ENCODE assay signal across 24 cellular contexts in genomic region chr14:68511727-68512047, GRCh38.
DNase-seq lines count a peak whose midpoint lies in the region; ATAC-seq and TF ChIP-seq lines count a peak whose summit lies in the region.
"Had no signal": no experiment of that assay in that cellular context is flagged by ENCODE, and none has a peak within 500 bp of the region (broad histone marks: within the 10 kb centered on the region; RNA-seq: fewer than 3 reads in every experiment).

No MANE protein-coding gene starts in this region.

- no peak overlapping the region for H2AFZ ChIP-seq in SK-N-SH (ENCODE audit: low read depth)
- H2AFZ ChIP-seq: GM23248 had no signal

- CTCF ChIA-PET in SK-N-SH (lab: Yijun Ruan, JAX): interaction anchor here (1.7 to 2.0 kb wide), 3 partner anchors 11 to 305 kb away, joined by 5 to 7 read pairs (median 6); no protein-coding TSS in a partner anchor

- no peaks in the 10 kb centered on the region for H4K20me1 ChIP-seq in SK-N-SH (ENCODE audit: insufficient read depth)

- no peaks in the 10 kb centered on the region for H3K9me3 ChIP-seq in SK-N-SH
- H3K9me3 ChIP-seq in esophagus squamous epithelium: no peaks in the 10 kb centered on the region
- no peaks in the 10 kb centered on the region for H3K9me3 ChIP-seq in sigmoid colon
- H3K9me3 ChIP-seq in transverse colon: no peaks in the 10 kb centered on the region

- H3K79me2 ChIP-seq in SK-N-SH (ENCODE audit: insufficient read depth): no peaks in the 10 kb centered on the region

- POLR2A ChIA-PET in SK-N-SH (lab: Yijun Ruan, JAX): no interaction called here

- intact Hi-C loops in esophagus squamous epithelium (cut with DNase I) (no loop called here), sigmoid colon (cut with DNase I) (loop anchor here (5.0 to 10.0 kb wide), 2 partner anchors 57 to 119 kb away; no protein-coding TSS in a partner anchor), transverse colon (cut with DNase I; ENCODE audit: low total_unique reads) (no loop called here)

- in situ Hi-C loops in transverse colon (cut with MboI; ENCODE audit: low pct_ligation_motif_present in 1 of 4, low pct_unique_long_range_greater_than_20kb in 1 of 4, low sequenced_read_pairs in 3 of 4): no loop called here

- H3K4me3 ChIP-seq in SK-N-SH (ENCODE audit: low read depth in 2 of 2, low read length in 1 of 2) (no peak overlapping the region), esophagus squamous epithelium (no peak overlapping the region), sigmoid colon (no peak overlapping the region), transverse colon (no peak overlapping the region)
- H3K4me3 ChIP-seq: GM23248 had no signal

- TF ChIP-seq POLR2A in esophagus squamous epithelium (IDR thresholded peaks at IDR 0.05): no peak
- TF ChIP-seq POLR2A in sigmoid colon (IDR thresholded peaks at IDR 0.05): no peak
- TF ChIP-seq POLR2A in transverse colon (IDR thresholded peaks at IDR 0.05): no peak

- H3K9me2 ChIP-seq in SK-N-SH: no peaks in the 10 kb centered on the region

- DNase-seq in SK-N-SH (no peak), esophagus squamous epithelium (lab: John Stamatoyannopoulos, UW) (no peak), sigmoid colon (no peak), transverse colon (no peak), NCI-H510A treated with DMSO at 0.1 percent for 48 hours (lab: John Stamatoyannopoulos, UW) (no peak)
- DNase-seq: activated naive CD4-positive, alpha-beta T cell; Calu3; EL; hypothalamus; islet precursor cell; NCI-H1048; NCI-H2029; NCI-H510A; nephron progenitor cell; posterior cingulate gyrus; SHP77; stimulated activated CD4-positive, alpha-beta T cell treated with anti-CD3 and anti-CD28 coated beads, Interleukin-4, amount 100 ng/mL, for 24 hours had no signal

- 0 out of 2 replicates have a peak overlapping the region, but pooled peaks have one; percentile 17 for H3K4me2 ChIP-seq in SK-N-SH
- H3K4me2 ChIP-seq: KMS-11 had no signal

- H3F3A ChIP-seq in SK-N-SH (replicated peaks; ENCODE audit: insufficient read depth): peaks cover 12% of the 10 kb centered on the region

- TF ChIP-seq EP300 in SK-N-SH (IDR thresholded peaks at IDR 0.05; ENCODE audit: borderline replicate concordance in 1 of 2, low read depth in 1 of 2, low read length in 1 of 2): no peak
- no peak for TF ChIP-seq EP300 in sigmoid colon (IDR thresholded peaks at IDR 0.05)
- no peak for TF ChIP-seq EP300 in transverse colon (IDR thresholded peaks at IDR 0.05; ENCODE audit: low read depth)

- H3K4me1 ChIP-seq in SK-N-SH (ENCODE audit: control insufficient read depth in 1 of 2, insufficient read depth in 2 of 2, low read depth in 1 of 2, low read length in 1 of 2) (peaks cover 39 to 46% of the 10 kb centered on the region in 2 experiments), esophagus squamous epithelium (peaks cover 37 to 95% (median 61%) of the 10 kb centered on the region in 3 donors), sigmoid colon (peaks cover 0 to 74% (median 56%) of the 10 kb centered on the region in 4 donors), transverse colon (peaks cover 29 to 65% (median 43%) of the 10 kb centered on the region in 4 donors)

- no peak for ATAC-seq in SK-N-SH treated with all-trans-retinoic acid at 6 μM for 48 hours
- ATAC-seq in HG03045 (IDR thresholded peaks at IDR 0.05; ENCODE audit: unreplicated experiment): no peak
- ATAC-seq in HG03571 (IDR thresholded peaks at IDR 0.05; ENCODE audit: unreplicated experiment): no peak

- no peaks in the 10 kb centered on the region for H3K36me3 ChIP-seq in SK-N-SH (replicated peaks in 1 of 2; ENCODE audit: control insufficient read depth in 1 of 2, insufficient read depth in 2 of 2, low read length in 1 of 2)
- H3K36me3 ChIP-seq in esophagus squamous epithelium: no peaks in the 10 kb centered on the region
- H3K36me3 ChIP-seq in sigmoid colon: no peaks in the 10 kb centered on the region
- H3K36me3 ChIP-seq in transverse colon: no peaks in the 10 kb centered on the region

- H3K9ac ChIP-seq in SK-N-SH: no peak overlapping the region
- H3K9ac ChIP-seq: GM23248, KMS-11 had no signal

- no peak for TF ChIP-seq RAD21 in SK-N-SH (IDR thresholded peaks at IDR 0.05; ENCODE audit: low read length)

- peak overlapping the region; percentile 91 to 93 for H3K27ac ChIP-seq in SK-N-SH (ENCODE audit: low read depth in 2 of 2, low read length in 1 of 2)
- peak overlapping the region; percentile 75 to 92 (median 88) for H3K27ac ChIP-seq in esophagus squamous epithelium
- H3K27ac ChIP-seq in sigmoid colon: peak overlapping the region; percentile 59 to 83 (median 76)
- H3K27ac ChIP-seq in transverse colon: peak overlapping the region; percentile 73 to 78 (median 75)
- H3K27ac ChIP-seq: 22Rv1, KMS-11, VCaP had no signal

- no peak for TF ChIP-seq CTCF in SK-N-SH (IDR thresholded peaks at IDR 0.05)
- TF ChIP-seq CTCF in esophagus squamous epithelium (IDR thresholded peaks at IDR 0.05): no peak
- TF ChIP-seq CTCF in sigmoid colon (IDR thresholded peaks at IDR 0.05): no peak
- TF ChIP-seq CTCF in transverse colon (IDR thresholded peaks at IDR 0.05): no peak

- H3K27me3 ChIP-seq in SK-N-SH (ENCODE audit: insufficient read depth) (no peaks in the 10 kb centered on the region), esophagus squamous epithelium (no peaks in the 10 kb centered on the region), sigmoid colon (no peaks in the 10 kb centered on the region), transverse colon (no peaks in the 10 kb centered on the region)

TF ChIP-seq in SK-N-SH, 30 proteins besides CTCF, POLR2A, EP300 and RAD21:
- no peak for TF ChIP-seq USF2 (IDR thresholded peaks at IDR 0.05; ENCODE audit: borderline replicate concordance, low read depth, low read length)

TF ChIP-seq in SK-N-SH treated with all-trans-retinoic acid at 6 μM for 48 hours, 23 proteins besides CTCF, POLR2A, EP300 and RAD21:
- TF ChIP-seq ZNF565 (CRISPR knock-in tag; conservative IDR thresholded peaks at IDR 0.05; ENCODE audit: low read depth) (no peak), OSR1 (CRISPR knock-in tag; IDR thresholded peaks at IDR 0.05) (no peak)
TF ChIP-seq in SK-N-SH treated with all-trans-retinoic acid at 6 μM for 48 hours: peak in this region for 0.
